Comparison of ENCODE assay signal across 1 cellular context in genomic region chr14:73825551-73826188, GRCh38.
TF ChIP-seq lines count a peak whose summit lies in the region.

No MANE protein-coding gene starts in this region.

TF ChIP-seq in GM23338, 12 proteins besides CTCF, POLR2A, EP300 and RAD21 (continued from another document):
- TF ChIP-seq ZNF462 (CRISPR knock-in tag; IDR thresholded peaks at IDR 0.05) (no peak), CREB1 (CRISPR knock-in tag; IDR thresholded peaks at IDR 0.05; ENCODE audit: low read depth) (no peak), ZNF114 (CRISPR knock-in tag; IDR thresholded peaks at IDR 0.05) (no peak), NANOG (IDR thresholded peaks at IDR 0.05; ENCODE audit: borderline replicate concordance) (no peak), ZNF331 (CRISPR knock-in tag; IDR thresholded peaks at IDR 0.05; ENCODE audit: low read depth) (no peak), JUNB (IDR thresholded peaks at IDR 0.05; ENCODE audit: unreplicated experiment) (no peak), EZH2phosphoT487 (IDR thresholded peaks at IDR 0.05; ENCODE audit: unreplicated experiment) (no peak), ETS1 (IDR thresholded peaks at IDR 0.05) (no peak), STAT1 (IDR thresholded peaks at IDR 0.05; ENCODE audit: unreplicated experiment) (no peak), POLR2AphosphoS5 (IDR thresholded peaks at IDR 0.05; ENCODE audit: low read depth) (no peak)
